ENCODE assay signal across 31 cellular contexts in the genomic region with DNA sequence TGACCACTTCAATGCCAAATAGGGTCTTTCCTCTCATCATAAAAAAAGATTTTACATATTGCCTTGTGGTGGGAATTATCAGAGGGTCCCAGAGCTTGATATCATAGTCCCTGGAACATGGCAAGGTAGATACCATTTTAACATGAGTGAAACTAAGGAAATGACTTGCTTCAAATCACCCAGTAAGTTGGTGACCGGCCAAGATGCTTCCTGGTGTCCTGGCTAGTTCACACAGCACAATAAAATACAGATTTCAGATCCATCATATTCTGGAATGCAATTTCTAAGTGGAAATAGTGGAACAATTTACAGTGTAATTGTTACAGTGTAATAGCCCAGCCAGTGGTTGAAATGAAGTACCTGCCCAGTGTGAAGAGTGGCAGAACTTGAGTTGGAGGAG. TPM values are rescaled to one million over a fixed set of nuclear protein-coding genes. Genes with fewer than 3 reads are reported as not detected.
"Had no signal": no experiment of that assay in that cellular context is flagged by ENCODE, and none has a peak within 500 bp of the region (broad histone marks: within the 10 kb centered on the region; RNA-seq: fewer than 3 reads in every experiment).

No MANE protein-coding gene starts in this region.

- H3K27ac ChIP-seq: adrenal gland, body of pancreas, Peyer's patch, SJSA1 had no signal

- H3K9me2 ChIP-seq: SK-N-SH had no signal

- H3K9me3 ChIP-seq: adrenal gland, body of pancreas, Peyer's patch, SJSA1, SK-N-SH had no signal

- H3K4me1 Mint-ChIP-seq: activated CD4-positive, alpha-beta T cell treated with anti-CD3 and anti-CD28 coated beads, Interleukin-2, amount 10 ng/mL, durations not matched to agents 24 days and 14 days had no signal

- DNase-seq: activated CD4-positive, alpha-beta T cell treated with anti-CD3 and anti-CD28 coated beads, Interleukin-2, amount 10 ng/mL, durations not matched to agents 24 days and 14 days; activated CD4-positive, alpha-beta T cell treated with anti-CD3 and anti-CD28 coated beads, Interleukin-2, amount 50 U/mL, for 4 hours; activated CD8-positive, alpha-beta T cell treated with anti-CD3 and anti-CD28 coated beads for 36 hours; activated gamma-delta T cell; activated naive CD4-positive, alpha-beta T cell treated with anti-CD3 and anti-CD28 coated beads for 36 hours; activated T-cell treated with anti-CD3 and anti-CD28 coated beads, Interleukin-2, amount 50 U/mL, for 1 hour; adrenal gland; body of pancreas; Kasumi-1; NCI-H1092 treated with DMSO at 0.1 percent for 48 hours; NCI-H1417; NCI-H146; NCI-H187; NCI-H2029 treated with DMSO at 0.1 percent for 48 hours; NCI-H2107; NCI-H2171; NCI-H510A; NCI-H526; NCI-H748 treated with DMSO at 0.1 percent for 48 hours; NK-92 treated with Interleukin-12 subunit alpha and Interleukin-12 subunit beta, amount 100 ng/mL, for 24 hours; PC-3; Peyer's patch; RPMI8226; SHP77 treated with DMSO at 0.1 percent for 48 hours; SK-N-SH had no signal

- H3K36me3 ChIP-seq: adrenal gland, Peyer's patch, SJSA1 had no signal

- H3K9ac ChIP-seq: SK-N-SH had no signal

- H3K27me3 ChIP-seq: adrenal gland, body of pancreas, Peyer's patch, SJSA1 had no signal

- H3K4me3 ChIP-seq: adrenal gland, body of pancreas, Peyer's patch, SJSA1 had no signal

- H3K4me1 ChIP-seq: adrenal gland, body of pancreas, Peyer's patch had no signal

- H3K27ac Mint-ChIP-seq: activated CD4-positive, alpha-beta T cell treated with anti-CD3 and anti-CD28 coated beads, Interleukin-2, amount 10 ng/mL, durations not matched to agents 24 days and 14 days; activated CD8-positive, alpha-beta T cell treated with anti-CD3 and anti-CD28 coated beads for 36 hours; activated naive CD4-positive, alpha-beta T cell treated with anti-CD3 and anti-CD28 coated beads for 36 hours; activated naive CD4-positive, alpha-beta T cell treated with anti-CD3 and anti-CD28 coated beads, Interleukin-2, amount 50 U/mL, for 72 hours; activated T-helper 2 cell treated with anti-CD3 and anti-CD28 coated beads, Interferon-gamma antibody, Interleukin-2, Interleukin-4, amounts not matched to agents 10 μg/mL and 5 μg/mL and 100 μg/mL, durations not matched to agents 14 hours and 24 hours and 36 hours; T-helper 1 cell treated with Interleukin-12 subunit alpha and Interleukin-12 subunit beta and Interleukin-4 antibody, amounts not matched to agents 30 μg/mL and 1 μg/mL, for 36 hours; T-helper 2 cell treated with Interferon-gamma antibody and Interleukin-4, amounts not matched to agents 5 μg/mL and 100 μg/mL, for 36 hours had no signal

- H3K4me3 Mint-ChIP-seq: activated CD4-positive, alpha-beta T cell treated with anti-CD3 and anti-CD28 coated beads, Interleukin-2, amount 10 ng/mL, durations not matched to agents 24 days and 14 days; activated CD8-positive, alpha-beta T cell treated with anti-CD3 and anti-CD28 coated beads for 36 hours; activated naive CD4-positive, alpha-beta T cell treated with anti-CD3 and anti-CD28 coated beads for 36 hours; T-helper 1 cell treated with Interleukin-12 subunit alpha and Interleukin-12 subunit beta and Interleukin-4 antibody, amounts not matched to agents 30 μg/mL and 1 μg/mL, for 36 hours; T-helper 2 cell treated with Interferon-gamma antibody and Interleukin-4, amounts not matched to agents 5 μg/mL and 100 μg/mL, for 36 hours had no signal

- H3K4me2 ChIP-seq: SK-N-SH had no signal

- H3K9me3 Mint-ChIP-seq: activated CD4-positive, alpha-beta T cell treated with anti-CD3 and anti-CD28 coated beads, Interleukin-2, amount 10 ng/mL, durations not matched to agents 24 days and 14 days; activated CD8-positive, alpha-beta T cell treated with anti-CD3 and anti-CD28 coated beads for 36 hours; activated naive CD4-positive, alpha-beta T cell treated with anti-CD3 and anti-CD28 coated beads for 36 hours; activated naive CD4-positive, alpha-beta T cell treated with anti-CD3 and anti-CD28 coated beads, Interleukin-2, amount 50 U/mL, for 72 hours; activated T-helper 2 cell treated with anti-CD3 and anti-CD28 coated beads, Interferon-gamma antibody, Interleukin-2, Interleukin-4, amounts not matched to agents 10 μg/mL and 5 μg/mL and 100 μg/mL, durations not matched to agents 14 hours and 24 hours and 36 hours; T-helper 1 cell treated with Interleukin-12 subunit alpha and Interleukin-12 subunit beta and Interleukin-4 antibody, amounts not matched to agents 30 μg/mL and 1 μg/mL, for 36 hours; T-helper 2 cell treated with Interferon-gamma antibody and Interleukin-4, amounts not matched to agents 5 μg/mL and 100 μg/mL, for 36 hours had no signal

RNA-seq across cellular contexts. Expression of a gene that starts 36.6 kb away (rescaled TPM):
- total RNA-seq: bronchial epithelial cell, SJSA1 had no signal
